ENCODE assay signal across 13 cellular contexts in the genomic region with DNA sequence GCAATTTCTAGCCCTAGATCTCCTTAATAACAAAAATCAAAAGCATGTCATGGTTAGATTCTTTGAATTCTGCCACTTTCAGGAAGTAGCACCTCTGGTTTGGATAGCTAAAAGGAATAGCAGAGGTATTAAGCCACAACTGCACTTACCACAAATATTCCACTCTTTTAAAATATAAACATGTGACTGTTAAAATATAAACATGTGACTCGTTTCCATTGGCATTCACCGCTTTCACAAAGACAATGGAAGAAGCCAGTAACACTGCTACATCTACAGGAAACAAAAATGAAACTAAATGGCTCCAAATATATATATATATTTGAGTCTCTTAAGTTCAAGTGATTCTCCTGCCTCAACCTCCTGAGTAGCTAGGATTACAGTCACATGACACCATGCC.
DNase-seq lines count a peak whose midpoint lies in the region; FAIRE-seq and TF ChIP-seq lines count a peak whose summit lies in the region.
"Had no signal": no experiment of that assay in that cellular context is flagged by ENCODE, and none has a peak within 500 bp of the region (broad histone marks: within the 10 kb centered on the region; RNA-seq: fewer than 3 reads in every experiment).

No MANE protein-coding gene starts in this region.

- CTCF ChIA-PET in activated CD4-positive, alpha-beta memory T cell treated with anti-CD3 and anti-CD28 coated beads for 36 hours (lab: Charles Lee): no interaction called here

- no peak for TF ChIP-seq POLR2A in GM12891 (IDR thresholded peaks at IDR 0.05; ENCODE audit: low read depth, low read length)

- H3K4me1 Mint-ChIP-seq in activated CD4-positive, alpha-beta memory T cell treated with anti-CD3 and anti-CD28 coated beads for 36 hours (ENCODE audit: low read depth): no peaks in the 10 kb centered on the region
- H3K4me1 Mint-ChIP-seq: activated naive CD8-positive, alpha-beta T cell treated with anti-CD3 and anti-CD28 coated beads, Interleukin-2, amount 50 U/mL, for 24 hours had no signal

- H3K36me3 Mint-ChIP-seq in activated CD4-positive, alpha-beta memory T cell treated with anti-CD3 and anti-CD28 coated beads for 36 hours: peaks cover 2% of the 10 kb centered on the region

- FAIRE-seq in GM12891 (lab: Jason Lieb, UNC): no peak

- no peak overlapping the region for H3K4me3 Mint-ChIP-seq in activated CD4-positive, alpha-beta memory T cell treated with anti-CD3 and anti-CD28 coated beads for 36 hours
- H3K4me3 Mint-ChIP-seq: activated naive CD8-positive, alpha-beta T cell treated with anti-CD3 and anti-CD28 coated beads, Interleukin-2, amount 50 U/mL, for 24 hours; CD8-positive, alpha-beta T cell had no signal

- intact Hi-C loops in activated CD4-positive, alpha-beta memory T cell treated with anti-CD3 and anti-CD28 coated beads for 36 hours (cut with micrococcal nuclease): no loop called here

- H3K27me3 Mint-ChIP-seq in activated CD4-positive, alpha-beta memory T cell treated with anti-CD3 and anti-CD28 coated beads for 36 hours: no peaks in the 10 kb centered on the region
- H3K27me3 Mint-ChIP-seq: activated naive CD8-positive, alpha-beta T cell treated with anti-CD3 and anti-CD28 coated beads, Interleukin-2, amount 50 U/mL, for 24 hours had no signal

- POLR2A ChIA-PET in activated CD4-positive, alpha-beta memory T cell treated with anti-CD3 and anti-CD28 coated beads for 36 hours (lab: Charles Lee): no interaction called here

- DNase-seq in AG20443 (ENCODE audit: low spot score) (peak; percentile 39), M059J (ENCODE audit: low read depth) (peak; percentile 89), dermis blood vessel endothelial cell (peak; percentile 47), non-pigmented ciliary epithelial cell (ENCODE audit: low read depth) (peak; percentile 72), NCI-H524 treated with DMSO at 0.1 percent for 48 hours (lab: John Stamatoyannopoulos, UW) (no peak), GM12891 (ENCODE audit: insufficient read length, low spot score) (no peak), GM19240 (ENCODE audit: insufficient read length, low spot score) (no peak)
- no peak for DNase-seq in activated CD4-positive, alpha-beta memory T cell treated with anti-CD3 and anti-CD28 coated beads for 36 hours
- DNase-seq: activated CD8-positive, alpha-beta memory T cell treated with anti-CD3 and anti-CD28 coated beads, Interleukin-2, amount 50 U/mL, for 48 hours; activated naive CD8-positive, alpha-beta T cell treated with anti-CD3 and anti-CD28 coated beads, Interleukin-2, amount 50 U/mL, for 24 hours; CD8-positive, alpha-beta T cell; glutamatergic neuron; stimulated activated naive CD4-positive, alpha-beta T cell treated with Interleukin-2 at 50 U/mL for 16 hours had no signal

- no peak overlapping the region for H3K27ac Mint-ChIP-seq in activated CD4-positive, alpha-beta memory T cell treated with anti-CD3 and anti-CD28 coated beads for 36 hours
- H3K27ac Mint-ChIP-seq: activated naive CD8-positive, alpha-beta T cell treated with anti-CD3 and anti-CD28 coated beads, Interleukin-2, amount 50 U/mL, for 24 hours; CD8-positive, alpha-beta T cell had no signal

- H3K9me3 Mint-ChIP-seq in activated CD4-positive, alpha-beta memory T cell treated with anti-CD3 and anti-CD28 coated beads for 36 hours: no peaks in the 10 kb centered on the region
- H3K9me3 Mint-ChIP-seq: activated naive CD8-positive, alpha-beta T cell treated with anti-CD3 and anti-CD28 coated beads, Interleukin-2, amount 50 U/mL, for 24 hours had no signal

TF ChIP-seq in GM12891, 5 proteins besides CTCF, POLR2A, EP300 and RAD21:
- TF ChIP-seq TAF1 (IDR thresholded peaks at IDR 0.05; ENCODE audit: low read depth, low read length) (no peak), POU2F2 (IDR thresholded peaks at IDR 0.05; ENCODE audit: low read depth, low read length) (no peak), POLR2AphosphoS5 (IDR thresholded peaks at IDR 0.05; ENCODE audit: low read depth, low read length) (no peak), SPI1 (IDR thresholded peaks at IDR 0.05; ENCODE audit: low read depth, low read length) (no peak), PAX5 (IDR thresholded peaks at IDR 0.05; ENCODE audit: insufficient read depth, low read length, severe bottlenecking) (no peak)

Comparison
In these comparisons a context has a peak if more than half of its experiments do, and no peak if none do; other contexts are left out.
1. DNase-seq: peak in AG20443 (single experiment), M059J (single experiment), dermis blood vessel endothelial cell (single experiment) and non-pigmented ciliary epithelial cell (single experiment); none in NCI-H524 treated with DMSO at 0.1 percent for 48 hours (single experiment), GM12891 (single experiment), GM19240 (single experiment) and activated CD4-positive, alpha-beta memory T cell treated with anti-CD3 and anti-CD28 coated beads for 36 hours (single experiment).